15 cellular contexts compared by ENCODE assay signal in genomic region chrX:24100713-24101112, GRCh38. TPM values are rescaled to one million over a fixed set of nuclear protein-coding genes. Genes with fewer than 3 reads are reported as not detected.
DNase-seq lines count a peak whose midpoint lies in the region; ATAC-seq and TF ChIP-seq lines count a peak whose summit lies in the region.
"Had no signal": no experiment of that assay in that cellular context is flagged by ENCODE, and none has a peak within 500 bp of the region (broad histone marks: within the 10 kb centered on the region; RNA-seq: fewer than 3 reads in every experiment).

No MANE protein-coding gene starts in this region.

- no peaks in the 10 kb centered on the region for H3K9me3 Mint-ChIP-seq in CD8-positive, alpha-beta T cell

- CTCF ChIA-PET in CD8-positive, alpha-beta T cell (lab: Charles Lee): no interaction called here

- no peak overlapping the region for H3K9ac ChIP-seq in adipocyte (ENCODE audit: low read length)

- ATAC-seq in GM18868 (IDR thresholded peaks at IDR 0.05; ENCODE audit: unreplicated experiment): no peak
- no peak for ATAC-seq in CD8-positive, alpha-beta T cell
- ATAC-seq: HCT116 had no signal

- DNase-seq in Daoy (ENCODE audit: low read depth) (peak; percentile 34), KBM-7 (peak; percentile 37), adipocyte (ENCODE audit: low read depth) (peak; percentile 56), left kidney (ENCODE audit: low read depth, low spot score) (peak; percentile 25), NCI-H1694 treated with DMSO at 0.1 percent for 48 hours (lab: John Stamatoyannopoulos, UW) (no peak), vagina (ENCODE audit: extremely low spot score in 2 of 2) (no peak)
- no peak for DNase-seq in CD8-positive, alpha-beta T cell
- DNase-seq: activated gamma-delta T cell treated with Interleukin-2 at 50 U/mL for 16 hours, DMS153, kidney, NCI-H2081, T-helper 1 cell had no signal

- H3K4me1 Mint-ChIP-seq in CD8-positive, alpha-beta T cell (ENCODE audit: low read depth): no peaks in the 10 kb centered on the region
- H3K4me1 Mint-ChIP-seq: B cell had no signal

- H3K36me3 ChIP-seq in adipocyte (ENCODE audit: control insufficient read depth, insufficient read depth, low read length, severe bottlenecking): no peaks in the 10 kb centered on the region
- no peaks in the 10 kb centered on the region for H3K36me3 ChIP-seq in CD8-positive, alpha-beta T cell (ENCODE audit: insufficient read depth, low read length)
- no peaks in the 10 kb centered on the region for H3K36me3 ChIP-seq in vagina

- intact Hi-C loops in CD8-positive, alpha-beta T cell (cut with DNase I, micrococcal nuclease): no loop called here
- intact Hi-C loops in vagina (cut with DNase I): no loop called here

- H3K36me3 Mint-ChIP-seq in CD8-positive, alpha-beta T cell: peaks cover 3% of the 10 kb centered on the region

- H3K4me3 Mint-ChIP-seq in CD8-positive, alpha-beta T cell: no peak overlapping the region
- H3K4me3 Mint-ChIP-seq: B cell had no signal

- TF ChIP-seq CTCF in CD8-positive, alpha-beta T cell (IDR thresholded peaks at IDR 0.05): no peak
- TF ChIP-seq CTCF in vagina (IDR thresholded peaks at IDR 0.05): no peak

- H3K27me3 ChIP-seq in adipocyte (replicated peaks; ENCODE audit: control insufficient read depth, insufficient read depth, low read length): no peaks in the 10 kb centered on the region
- no peaks in the 10 kb centered on the region for H3K27me3 ChIP-seq in CD8-positive, alpha-beta T cell (ENCODE audit: insufficient read depth, low read length)
- H3K27me3 ChIP-seq in vagina: no peaks in the 10 kb centered on the region

- H3K27ac Mint-ChIP-seq in CD8-positive, alpha-beta T cell: no peak overlapping the region
- H3K27ac Mint-ChIP-seq: B cell had no signal

- in situ Hi-C loops in KBM-7 (cut with MboI; ENCODE audit: low pct_unique_long_range_greater_than_20kb, low sequenced_read_pairs): no loop called here

- POLR2A ChIA-PET in CD8-positive, alpha-beta T cell (lab: Charles Lee): no interaction called here

- no peak for TF ChIP-seq POLR2A in vagina (IDR thresholded peaks at IDR 0.05)

- no peaks in the 10 kb centered on the region for H3K9me3 ChIP-seq in adipocyte (ENCODE audit: control insufficient read depth, low read length)
- no peaks in the 10 kb centered on the region for H3K9me3 ChIP-seq in CD8-positive, alpha-beta T cell (ENCODE audit: low read length)
- H3K9me3 ChIP-seq in vagina: no peaks in the 10 kb centered on the region

- H3K27ac ChIP-seq in CD8-positive, alpha-beta T cell (ENCODE audit: low read depth, low read length): no peak overlapping the region
- no peak overlapping the region for H3K27ac ChIP-seq in vagina

- peaks cover 13% of the 10 kb centered on the region for H3K4me1 ChIP-seq in adipocyte (ENCODE audit: control insufficient read depth, insufficient read depth, low read length)
- no peaks in the 10 kb centered on the region for H3K4me1 ChIP-seq in CD8-positive, alpha-beta T cell (ENCODE audit: insufficient read depth, low read length)
- H3K4me1 ChIP-seq in vagina: no peaks in the 10 kb centered on the region

- no peaks in the 10 kb centered on the region for H3K27me3 Mint-ChIP-seq in CD8-positive, alpha-beta T cell (ENCODE audit: low read depth)
- H3K27me3 Mint-ChIP-seq: B cell had no signal

- H3K4me3 ChIP-seq in adipocyte (ENCODE audit: low read length) (no peak overlapping the region), vagina (no peak overlapping the region)
- H3K4me3 ChIP-seq in CD8-positive, alpha-beta T cell (ENCODE audit: low read depth, low read length): no peak overlapping the region

RNA-seq across cellular contexts. Expression of gene EIF2S3, which starts 46.0 kb away (rescaled TPM):
- 161 and 176 TPM in 2 replicates for total RNA-seq in Daoy (2014; rRNA removed; shearing (Covaris generic))
- 100 to 1,000 TPM; 180 to 184 TPM for total RNA-seq in CD8-positive, alpha-beta T cell
- 121 TPM for total RNA-seq in vagina

RNA-seq across cellular contexts. Expression of gene ZFX, which starts 48.8 kb away (rescaled TPM):
- 12.3 and 17.4 TPM in 2 replicates for total RNA-seq in Daoy (2014; rRNA removed; shearing (Covaris generic))
- total RNA-seq in CD8-positive, alpha-beta T cell: 10 to 100 TPM; 54.5 to 55.8 TPM
- 62.4 TPM for total RNA-seq in vagina

Comparison
In these comparisons a context has a peak if more than half of its experiments do, and no peak if none do; other contexts are left out.
1. DNase-seq: peak in Daoy (single experiment), KBM-7 (single experiment), adipocyte (single experiment) and left kidney (single experiment); none in CD8-positive, alpha-beta T cell (0 of 7), NCI-H1694 treated with DMSO at 0.1 percent for 48 hours (single experiment) and vagina (0 of 2).